ENCODE assay signal across 16 cellular contexts in genomic region chr5:171978016-171978415, GRCh38. TPM values are rescaled to one million over a fixed set of nuclear protein-coding genes. Genes with fewer than 3 reads are reported as not detected.
DNase-seq lines count a peak whose midpoint lies in the region; ATAC-seq, FAIRE-seq and TF ChIP-seq lines count a peak whose summit lies in the region.
"Had no signal": no experiment of that assay in that cellular context is flagged by ENCODE, and none has a peak within 500 bp of the region (broad histone marks: within the 10 kb centered on the region; RNA-seq: fewer than 3 reads in every experiment).

No MANE protein-coding gene starts in this region.

- FAIRE-seq in GM12891 (lab: Jason Lieb, UNC): no peak

- H3K27me3 ChIP-seq in spleen (replicated peaks in 1 of 7) (no peaks in the 10 kb centered on the region), transverse colon (no peaks in the 10 kb centered on the region)
- H3K27me3 ChIP-seq: neural progenitor cell had no signal

- intact Hi-C loops in activated B cell treated with CpG ODN at 0.5 μM for 24 hours (cut with micrococcal nuclease) (loop anchor here (1.0 to 2.0 kb wide), 2 partner anchors 10 to 29 kb away; partner anchors contain the start of gene FBXW11), spleen (cut with DNase I; ENCODE audit: low total_unique reads) (no loop called here), left cardiac atrium (cut with DNase I) (no loop called here), transverse colon (cut with DNase I; ENCODE audit: low total_unique reads) (no loop called here)

- H3K9me3 ChIP-seq in spleen (peaks cover 0 to 37% (median 31%) of the 10 kb centered on the region in 8 donors), transverse colon (peaks cover 16 to 18% of the 10 kb centered on the region in 2 donors)

- H3K9me3 Mint-ChIP-seq in activated B cell treated with CpG ODN at 0.5 μM for 24 hours: peaks cover 19% of the 10 kb centered on the region

- H3K27ac ChIP-seq in spleen (peak overlapping the region in 7 of 8 donors; percentile 1 to 75 (median 54)), transverse colon (no peak overlapping the region)
- H3K27ac ChIP-seq: neural progenitor cell had no signal

- CTCF ChIA-PET in activated B cell treated with CpG ODN at 0.5 μM for 24 hours (lab: Charles Lee): interaction anchor here (1.2 kb wide), 1 partner anchor 66 kb away, joined by 4 read pairs; no protein-coding TSS in a partner anchor

- TF ChIP-seq EP300 in transverse colon (IDR thresholded peaks at IDR 0.05; ENCODE audit: low read depth): no peak

- in situ Hi-C loops in transverse colon (cut with MboI; ENCODE audit: low pct_ligation_motif_present in 1 of 4, low pct_unique_long_range_greater_than_20kb in 1 of 4, low sequenced_read_pairs in 3 of 4): no loop called here

- H3K4me1 ChIP-seq in spleen: peaks cover 7 to 77% (median 51%) of the 10 kb centered on the region in 6 donors
- peaks cover 4 to 24% (median 6%) of the 10 kb centered on the region in 4 donors for H3K4me1 ChIP-seq in transverse colon

- no peaks in the 10 kb centered on the region for H3K27me3 Mint-ChIP-seq in activated B cell treated with CpG ODN at 0.5 μM for 24 hours
- H3K27me3 Mint-ChIP-seq: brain had no signal

- peaks cover 85% of the 10 kb centered on the region for H3K4me1 Mint-ChIP-seq in activated B cell treated with CpG ODN at 0.5 μM for 24 hours

- peaks cover 0 to 12% (median 0%) of the 10 kb centered on the region in 6 donors for H3K36me3 ChIP-seq in spleen
- no peaks in the 10 kb centered on the region for H3K36me3 ChIP-seq in transverse colon
- H3K36me3 ChIP-seq: neural progenitor cell had no signal

- ATAC-seq in GM21390 (IDR thresholded peaks at IDR 0.05; ENCODE audit: unreplicated experiment) (peak; percentile 48), activated B cell treated with CpG ODN at 0.5 μM for 24 hours (ENCODE audit: low read depth) (peak; percentile 20), left cardiac atrium (no peak)
- ATAC-seq: HCT116 had no signal

- WGBS in spleen, 5 donors: 49 to 74% (median 72%) methylated on average over 1 of the region's 1 CpG
- 63 to 82% methylated on average over 1 of the region's 1 CpG for WGBS in transverse colon (ENCODE audit: low coverage in 1 of 2), 2 donors

- H3K36me3 Mint-ChIP-seq in activated B cell treated with CpG ODN at 0.5 μM for 24 hours (ENCODE audit: low read depth): peaks cover 33% of the 10 kb centered on the region

- H3K27ac Mint-ChIP-seq in activated B cell treated with CpG ODN at 0.5 μM for 24 hours: peak overlapping the region; percentile 86
- H3K27ac Mint-ChIP-seq: neural progenitor cell; T-helper 2 cell treated with Interferon-gamma antibody and Interleukin-4, amounts not matched to agents 5 μg/mL and 100 μg/mL, for 36 hours had no signal

- H3K4me3 ChIP-seq in spleen (no peak overlapping the region), transverse colon (no peak overlapping the region)
- H3K4me3 ChIP-seq: neural progenitor cell had no signal

- peak overlapping the region; percentile 65 for H3K4me3 Mint-ChIP-seq in activated B cell treated with CpG ODN at 0.5 μM for 24 hours
- H3K4me3 Mint-ChIP-seq: brain; neural progenitor cell; T-helper 2 cell treated with Interferon-gamma antibody and Interleukin-4, amounts not matched to agents 5 μg/mL and 100 μg/mL, for 36 hours had no signal

- no peak for TF ChIP-seq POLR2A in GM12891 (IDR thresholded peaks at IDR 0.05; ENCODE audit: low read depth, low read length)
- no peak for TF ChIP-seq POLR2A in spleen (IDR thresholded peaks at IDR 0.05)
- TF ChIP-seq POLR2A in transverse colon (IDR thresholded peaks at IDR 0.05): no peak

- DNase-seq in GM12891 (ENCODE audit: insufficient read length, low spot score): no peak
- no peak for DNase-seq in activated B cell treated with CpG ODN at 0.5 μM for 24 hours
- no peak for DNase-seq in spleen
- no peak for DNase-seq in left cardiac atrium
- DNase-seq in effector CD8-positive, alpha-beta T cell (lab: John Stamatoyannopoulos, UW): no peak
- DNase-seq in transverse colon: no peak
- DNase-seq: activated CD4-positive, alpha-beta T cell treated with anti-CD3 and anti-CD28 coated beads for 48 hours; islet precursor cell; mesendoderm; NCI-H1436; SIG-M5 had no signal

- POLR2A ChIA-PET in activated B cell treated with CpG ODN at 0.5 μM for 24 hours (lab: Charles Lee): interaction anchor here (0.9 to 2.5 kb wide), 6 partner anchors 10 to 28 kb away, joined by 3 to 8 read pairs (median 4); partner anchors contain the start of gene FBXW11

- TF ChIP-seq CTCF in activated B cell treated with CpG ODN at 0.5 μM for 24 hours (IDR thresholded peaks at IDR 0.05) (no peak), spleen (IDR thresholded peaks at IDR 0.05 in 8 of 11, conservative IDR thresholded peaks at IDR 0.05 in 3 of 11) (no peak), transverse colon (IDR thresholded peaks at IDR 0.05) (no peak)

TF ChIP-seq in GM12891, 5 proteins besides CTCF, POLR2A, EP300 and RAD21:
- TF ChIP-seq TAF1 (IDR thresholded peaks at IDR 0.05; ENCODE audit: low read depth, low read length): no peak
- TF ChIP-seq SPI1 (IDR thresholded peaks at IDR 0.05; ENCODE audit: low read depth, low read length): peak; percentile 64
TF ChIP-seq in GM12891: peak in this region for 1.

RNA-seq across cellular contexts. Expression of gene FBXW11, which starts 28.4 kb away (rescaled TPM):
- 17.4 TPM for polyA plus RNA-seq in GM12891 (2012; ENCODE audit: low read depth, missing spikeins)
- total RNA-seq in activated B cell treated with CpG ODN at 0.5 μM for 24 hours (46.5 and 52.7 TPM in 2 replicates), spleen (10 to 100 TPM; 40.6 to 72.1 (median 64.5) TPM), left cardiac atrium (10 to 100 TPM; 50.3 to 55.4 TPM), transverse colon (10 to 100 TPM; 22.8 to 44.8 (median 40.3) TPM)
- polyA plus RNA-seq in spleen: 10 to 100 TPM in 1 of 3 donors, 1 to 10 TPM in 2; 7.5 to 14.5 (median 8.3) TPM

Comparison
In these comparisons a context has a peak if more than half of its experiments do, and no peak if none do; other contexts are left out.
1. ATAC-seq: peak in GM21390 (single experiment) and activated B cell treated with CpG ODN at 0.5 μM for 24 hours (single experiment); none in left cardiac atrium (0 of 2).
2. H3K27ac ChIP-seq: peak in spleen (7 of 8); none in transverse colon (0 of 4).